Comparison of ENCODE assay signal across 12 cellular contexts in genomic region chr14:73562256-73562655, GRCh38. TPM values are rescaled to one million over a fixed set of nuclear protein-coding genes. Genes with fewer than 3 reads are reported as not detected.
"Had no signal": no experiment of that assay in that cellular context is flagged by ENCODE, and none has a peak within 500 bp of the region (broad histone marks: within the 10 kb centered on the region; RNA-seq: fewer than 3 reads in every experiment).

No MANE protein-coding gene starts in this region.

RNA-seq across cellular contexts. Expression of gene HEATR4, which starts 3.5 kb away (rescaled TPM):
- total RNA-seq: activated B cell treated with CpG ODN at 0.5 μM for 24 hours; activated CD4-positive, alpha-beta memory T cell treated with anti-CD3 and anti-CD28 coated beads, Interleukin-2, amount 10 ng/mL, durations not matched to agents 7 days and 5 days; activated CD4-positive, alpha-beta T cell treated with anti-CD3 and anti-CD28 coated beads, Interleukin-2, amount 10 ng/mL, durations not matched to agents 24 days and 14 days; activated CD4-positive, alpha-beta T cell treated with anti-CD3 and anti-CD28 coated beads, Interleukin-2, amount 10 ng/mL, durations not matched to agents 7 days and 5 days; activated CD8-positive, alpha-beta memory T cell treated with anti-CD3 and anti-CD28 coated beads for 36 hours; activated CD8-positive, alpha-beta memory T cell treated with anti-CD3 and anti-CD28 coated beads, Interleukin-2, amount 10 ng/mL, durations not matched to agents 7 days and 5 days; activated CD8-positive, alpha-beta T cell treated with anti-CD3 and anti-CD28 coated beads for 36 hours; activated CD8-positive, alpha-beta T cell treated with anti-CD3 and anti-CD28 coated beads, Interleukin-2, amount 10 ng/mL, durations not matched to agents 7 days and 5 days; T-helper 1 cell treated with Interleukin-12 subunit alpha and Interleukin-12 subunit beta and Interleukin-4 antibody, amounts not matched to agents 30 ng/mL and 1 ng/mL, for 36 hours had no signal

RNA-seq across cellular contexts. Expression of gene ACOT6, which starts 50.1 kb away (rescaled TPM):
- total RNA-seq: activated B cell treated with CpG ODN at 0.5 μM for 24 hours; activated CD4-positive, alpha-beta memory T cell treated with anti-CD3 and anti-CD28 coated beads for 36 hours; activated CD4-positive, alpha-beta memory T cell treated with anti-CD3 and anti-CD28 coated beads, Interleukin-2, amount 10 ng/mL, durations not matched to agents 7 days and 5 days; activated CD4-positive, alpha-beta T cell treated with anti-CD3 and anti-CD28 coated beads, Interleukin-2, amount 10 ng/mL, durations not matched to agents 24 days and 14 days; activated CD4-positive, alpha-beta T cell treated with anti-CD3 and anti-CD28 coated beads, Interleukin-2, amount 10 ng/mL, durations not matched to agents 7 days and 5 days; activated CD8-positive, alpha-beta memory T cell treated with anti-CD3 and anti-CD28 coated beads for 36 hours; activated CD8-positive, alpha-beta memory T cell treated with anti-CD3 and anti-CD28 coated beads, Interleukin-2, amount 10 ng/mL, durations not matched to agents 7 days and 5 days; activated CD8-positive, alpha-beta T cell treated with anti-CD3 and anti-CD28 coated beads for 36 hours; activated CD8-positive, alpha-beta T cell treated with anti-CD3 and anti-CD28 coated beads, Interleukin-2, amount 10 ng/mL, durations not matched to agents 7 days and 5 days; T-helper 1 cell treated with Interleukin-12 subunit alpha and Interleukin-12 subunit beta and Interleukin-4 antibody, amounts not matched to agents 30 ng/mL and 1 ng/mL, for 36 hours; T-helper 17 cell; T-helper 2 cell treated with Interferon-gamma antibody and Interleukin-4, amounts not matched to agents 100 ng/mL and 5 ng/mL, for 36 hours had no signal
